ENCODE assay signal across 8 cellular contexts in the genomic region with DNA sequence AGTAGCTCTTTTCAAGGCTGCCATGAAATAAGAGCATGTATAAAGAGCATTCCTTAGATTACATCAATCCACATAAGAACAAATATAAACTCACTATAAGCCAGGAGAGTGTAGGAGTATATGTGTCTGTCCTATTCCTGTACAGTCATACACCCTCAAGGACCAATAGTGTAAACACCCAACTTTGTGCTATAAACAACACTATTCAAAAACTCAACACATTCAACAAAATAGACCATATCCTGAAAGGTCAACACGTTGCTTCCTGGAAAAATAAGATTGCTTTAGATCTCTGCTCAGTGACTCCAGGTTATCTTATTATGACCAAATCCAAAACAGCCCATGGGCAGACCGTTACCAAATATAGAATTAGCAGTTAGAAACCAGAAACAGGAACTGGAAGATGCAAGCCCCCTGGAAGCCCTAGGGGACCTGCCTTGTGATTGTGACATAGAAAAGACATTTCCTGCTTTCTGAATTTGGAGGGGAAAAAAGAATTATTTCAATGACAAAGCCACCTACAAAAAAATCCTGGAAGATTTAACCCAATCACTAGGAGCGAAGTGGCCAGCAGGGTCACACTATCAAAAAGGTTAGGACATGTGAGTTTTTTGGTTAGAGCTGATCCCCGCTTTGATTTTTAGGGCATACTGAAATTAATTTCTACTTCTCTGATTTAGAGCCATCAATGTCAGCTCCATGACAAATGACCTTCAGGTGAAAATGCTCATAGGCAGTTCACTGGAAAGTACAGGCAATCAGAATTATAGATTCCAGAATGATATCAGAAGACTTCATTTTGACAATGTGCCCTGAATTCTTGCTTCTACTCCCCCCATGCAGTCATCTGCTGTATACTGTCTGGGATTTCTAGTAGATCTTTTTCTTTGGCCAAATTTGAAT. TPM values are rescaled to one million over a fixed set of nuclear protein-coding genes. Genes with fewer than 3 reads are reported as not detected.
A peak's percentile ranks its signal among the peaks of the same experiment; 100 is the strongest.
DNase-seq lines count a peak whose midpoint lies in the region; ATAC-seq and TF ChIP-seq lines count a peak whose summit lies in the region.

No MANE protein-coding gene starts in this region.

- peaks cover 6% of the 10 kb centered on the region; the same call in 1 of the 2 replicates for H3K79me2 ChIP-seq in MM.1S (ENCODE audit: low read length)

- POLR2A ChIA-PET in RWPE1 (lab: Yijun Ruan, JAX; ENCODE audit: low non-redundant PET): no interaction called here

- H3K9me2 ChIP-seq in MM.1S (replicated peaks; ENCODE audit: insufficient read depth, low read length): no peaks in the 10 kb centered on the region

- H3K27me3 ChIP-seq in MM.1S (replicated peaks; ENCODE audit: insufficient read depth, low read length): no peaks in the 10 kb centered on the region

- no peaks in the 10 kb centered on the region for H4K20me1 ChIP-seq in MM.1S (ENCODE audit: insufficient read depth, low read length)

- H3K9ac ChIP-seq in MM.1S (ENCODE audit: low read length): peak overlapping the region; percentile 3; the same call in 1 of the 2 replicates

- CTCF ChIA-PET in RWPE1 (lab: Yijun Ruan, JAX): no interaction called here

- peak; percentile 78 for ATAC-seq in GM19463 (IDR thresholded peaks at IDR 0.05; ENCODE audit: unreplicated experiment)
- peak; percentile 69 for ATAC-seq in stimulated activated effector memory CD8-positive, alpha-beta T cell treated with anti-CD3 and anti-CD28 coated beads, Interleukin-12 subunit alpha, Interleukin-12 subunit beta, amount 100 ng/mL, for 72 hours

- peaks cover 36 to 49% of the 10 kb centered on the region in 2 donors for H3K36me3 Mint-ChIP-seq in CD14-positive monocyte
- H3K36me3 Mint-ChIP-seq in dendritic cell treated with granulocyte-macrophage colony-stimulating factor and Interleukin-4, amounts not matched to agents 40 ng/mL and 50 ng/mL, for 4 days (ENCODE audit: low read depth): peaks cover 50% of the 10 kb centered on the region
- H3K36me3 Mint-ChIP-seq in stimulated activated effector memory CD8-positive, alpha-beta T cell treated with anti-CD3 and anti-CD28 coated beads, Interleukin-12 subunit alpha, Interleukin-12 subunit beta, amount 100 ng/mL, for 72 hours: peaks cover 98% of the 10 kb centered on the region

- no peaks in the 10 kb centered on the region for H3K9me3 ChIP-seq in MM.1S (replicated peaks; ENCODE audit: insufficient read depth, low read length)

- H3K4me1 Mint-ChIP-seq in CD14-positive monocyte: peaks cover 71% of the 10 kb centered on the region
- peaks cover 69% of the 10 kb centered on the region for H3K4me1 Mint-ChIP-seq in dendritic cell treated with granulocyte-macrophage colony-stimulating factor and Interleukin-4, amounts not matched to agents 40 ng/mL and 50 ng/mL, for 4 days (ENCODE audit: low read depth)
- peaks cover 69% of the 10 kb centered on the region for H3K4me1 Mint-ChIP-seq in stimulated activated effector memory CD8-positive, alpha-beta T cell treated with anti-CD3 and anti-CD28 coated beads, Interleukin-12 subunit alpha, Interleukin-12 subunit beta, amount 100 ng/mL, for 72 hours

- peak overlapping the region; percentile 85 to 95 (median 90) for H3K27ac Mint-ChIP-seq in CD14-positive monocyte
- peak overlapping the region; percentile 77 for H3K27ac Mint-ChIP-seq in dendritic cell treated with granulocyte-macrophage colony-stimulating factor and Interleukin-4, amounts not matched to agents 40 ng/mL and 50 ng/mL, for 4 days
- H3K27ac Mint-ChIP-seq in stimulated activated effector memory CD8-positive, alpha-beta T cell treated with anti-CD3 and anti-CD28 coated beads, Interleukin-12 subunit alpha, Interleukin-12 subunit beta, amount 100 ng/mL, for 72 hours: peak overlapping the region; percentile 66

- H3F3A ChIP-seq in MM.1S (ENCODE audit: insufficient read depth, low read length): peaks cover 29% of the 10 kb centered on the region

- H3K4me1 ChIP-seq in MM.1S (ENCODE audit: low read length): peaks cover 46% of the 10 kb centered on the region

- H3K27me3 Mint-ChIP-seq in CD14-positive monocyte (ENCODE audit: low read depth in 3 of 3): peaks cover 0 to 5% (median 0%) of the 10 kb centered on the region in 3 donors
- no peaks in the 10 kb centered on the region for H3K27me3 Mint-ChIP-seq in dendritic cell treated with granulocyte-macrophage colony-stimulating factor and Interleukin-4, amounts not matched to agents 40 ng/mL and 50 ng/mL, for 4 days

- intact Hi-C loops in CD14-positive monocyte (cut with micrococcal nuclease): loop anchor here in 1 of 2 donors (10.0 kb wide), 1 partner anchor 62 kb away; no protein-coding TSS in a partner anchor
- intact Hi-C loops in dendritic cell treated with granulocyte-macrophage colony-stimulating factor and Interleukin-4, amounts not matched to agents 40 ng/mL and 50 ng/mL, for 4 days (cut with micrococcal nuclease): no loop called here

- H3K9me3 Mint-ChIP-seq in CD14-positive monocyte: no peaks in the 10 kb centered on the region
- H3K9me3 Mint-ChIP-seq in dendritic cell treated with granulocyte-macrophage colony-stimulating factor and Interleukin-4, amounts not matched to agents 40 ng/mL and 50 ng/mL, for 4 days: no peaks in the 10 kb centered on the region
- no peaks in the 10 kb centered on the region for H3K9me3 Mint-ChIP-seq in stimulated activated effector memory CD8-positive, alpha-beta T cell treated with anti-CD3 and anti-CD28 coated beads, Interleukin-12 subunit alpha, Interleukin-12 subunit beta, amount 100 ng/mL, for 72 hours

- H3K4me2 ChIP-seq in MM.1S (ENCODE audit: low read depth, low read length): peak overlapping the region; percentile 66; the same call in 1 of the 2 replicates

- H3K27ac ChIP-seq in MM.1S (ENCODE audit: low read length): peak overlapping the region; percentile 93; the same call in 1 of the 2 replicates
- H3K27ac ChIP-seq in RWPE1: no peak overlapping the region

- peak overlapping the region; percentile 1 to 60 for H3K4me3 Mint-ChIP-seq in CD14-positive monocyte
- no peak overlapping the region for H3K4me3 Mint-ChIP-seq in dendritic cell treated with granulocyte-macrophage colony-stimulating factor and Interleukin-4, amounts not matched to agents 40 ng/mL and 50 ng/mL, for 4 days
- H3K4me3 Mint-ChIP-seq in stimulated activated effector memory CD8-positive, alpha-beta T cell treated with anti-CD3 and anti-CD28 coated beads, Interleukin-12 subunit alpha, Interleukin-12 subunit beta, amount 100 ng/mL, for 72 hours: no peak overlapping the region

- 0 out of 2 replicates have a peak overlapping the region, but pooled peaks have one; percentile 1 for H3K4me3 ChIP-seq in MM.1S (ENCODE audit: low read length)

- H3K36me3 ChIP-seq in MM.1S (replicated peaks; ENCODE audit: insufficient read depth, low read length): no peaks in the 10 kb centered on the region

- peak; percentile 45 for DNase-seq in CD14-positive monocyte (ENCODE audit: low spot score)
- no peak for DNase-seq in MM.1S
- DNase-seq in stimulated activated effector memory CD8-positive, alpha-beta T cell treated with anti-CD3 and anti-CD28 coated beads, Interleukin-12 subunit alpha, Interleukin-12 subunit beta, amount 100 ng/mL, for 72 hours (ENCODE audit: low spot score in 2 of 2): no peak
- DNase-seq in stimulated activated CD4-positive, alpha-beta T cell treated with anti-CD3 and anti-CD28 coated beads, Interleukin-2, amount 100 ng/mL, for 48 hours: no peak
- DNase-seq in foreskin melanocyte: no peak
- DNase-seq in RWPE1 (ENCODE audit: low spot score): no peak

- TF ChIP-seq CTCF in CD14-positive monocyte (IDR thresholded peaks at IDR 0.05): no peak
- TF ChIP-seq CTCF in MM.1S (IDR thresholded peaks at IDR 0.05; ENCODE audit: low read length): no peak
- TF ChIP-seq CTCF in RWPE1 (conservative IDR thresholded peaks at IDR 0.05; ENCODE audit: low read depth): no peak

- H2AFZ ChIP-seq in MM.1S (ENCODE audit: low read length): 0 out of 2 replicates have a peak overlapping the region, but pooled peaks have one; percentile 10

RNA-seq across cellular contexts. Expression of a gene that starts 59.9 kb away (rescaled TPM):
- 10 to 100 TPM; 13.0 to 18.6 TPM for polyA plus RNA-seq in CD14-positive monocyte

Comparison
In these comparisons a context has a peak if more than half of its experiments do, and no peak if none do; other contexts are left out.
1. H3K4me3 Mint-ChIP-seq: peak in CD14-positive monocyte (2 of 2); none in dendritic cell treated with granulocyte-macrophage colony-stimulating factor and Interleukin-4, amounts not matched to agents 40 ng/mL and 50 ng/mL, for 4 days (single experiment) and stimulated activated effector memory CD8-positive, alpha-beta T cell treated with anti-CD3 and anti-CD28 coated beads, Interleukin-12 subunit alpha, Interleukin-12 subunit beta, amount 100 ng/mL, for 72 hours (single experiment).
2. Peak in every context shown above with its lines, with median percentiles within 50 percentile points of each other: H3K27ac Mint-ChIP-seq.